In the genomic region with DNA sequence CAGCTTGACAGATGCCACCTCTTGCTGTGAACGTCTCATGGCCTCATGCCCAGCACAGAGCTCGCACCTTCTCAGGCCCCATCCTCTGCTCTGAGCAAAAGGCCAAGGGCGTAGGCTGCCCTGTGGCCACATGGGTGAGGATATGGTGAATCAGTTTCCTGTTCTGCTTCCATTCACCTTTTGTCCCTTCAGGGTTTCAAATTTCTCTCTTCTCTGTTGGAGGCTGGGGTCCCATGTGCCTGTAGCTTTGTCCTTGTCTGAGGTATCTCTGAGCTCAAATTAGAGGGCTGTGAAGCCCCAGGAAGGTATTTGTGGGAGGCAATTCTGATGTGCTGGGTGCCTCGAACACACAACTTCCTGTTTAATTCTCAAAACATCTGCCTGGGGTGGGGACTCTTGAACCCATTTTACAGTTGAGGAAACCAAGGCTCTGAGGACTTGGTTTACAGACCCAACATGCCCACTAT, we compare ENCODE assay signal across 11 cellular contexts. TPM values are rescaled to one million over a fixed set of nuclear protein-coding genes. Genes with fewer than 3 reads are reported as not detected.
DNase-seq lines count a peak whose midpoint lies in the region; ATAC-seq, FAIRE-seq and TF ChIP-seq lines count a peak whose summit lies in the region.
"Had no signal": no experiment of that assay in that cellular context is flagged by ENCODE, and none has a peak within 500 bp of the region (broad histone marks: within the 10 kb centered on the region; RNA-seq: fewer than 3 reads in every experiment).

No MANE protein-coding gene starts in this region.

- in situ Hi-C loops in K562 (cut with MboI): no loop called here

- peak overlapping the region; percentile 80 for H3K27ac Mint-ChIP-seq in activated CD4-positive, alpha-beta T cell treated with anti-CD3 and anti-CD28 coated beads for 36 hours
- H3K27ac Mint-ChIP-seq in naive thymus-derived CD8-positive, alpha-beta T cell: peak overlapping the region; percentile 70 to 95 (median 86)

- H3K27me3 ChIP-seq in K562 (ENCODE audit: control insufficient read depth in 2 of 2, insufficient read depth in 2 of 2, low read length in 2 of 2) (peaks cover 5 to 22% of the 10 kb centered on the region in 2 experiments; a peak in 3 of 5 replicates), small intestine (ENCODE audit: control insufficient read depth in 2 of 2, insufficient read depth in 2 of 2, low read length in 2 of 2) (no peaks in the 10 kb centered on the region)
- H3K27me3 ChIP-seq: pancreas had no signal

- no peak overlapping the region for H3K9ac ChIP-seq in K562 (ENCODE audit: insufficient read depth in 1 of 2, low read depth in 2 of 2, low read length in 2 of 2)

- no peak for TF ChIP-seq CTCF in K562 (IDR thresholded peaks at IDR 0.05 in 2 of 3, conservative IDR thresholded peaks at IDR 0.05 in 1 of 3; ENCODE audit: insufficient read depth in 2 of 3, low read depth in 1 of 3, low read length in 3 of 3)

- peaks cover 45% of the 10 kb centered on the region for H3K36me3 Mint-ChIP-seq in activated CD4-positive, alpha-beta T cell treated with anti-CD3 and anti-CD28 coated beads for 36 hours (ENCODE audit: low read depth)
- peaks cover 0 to 33% (median 2%) of the 10 kb centered on the region in 3 donors for H3K36me3 Mint-ChIP-seq in naive thymus-derived CD8-positive, alpha-beta T cell

- TF ChIP-seq POLR2A in K562 (conservative IDR thresholded peaks at IDR 0.05): no peak

- no peak for TF ChIP-seq EP300 in K562 (IDR thresholded peaks at IDR 0.05; ENCODE audit: low read length)

- no peaks in the 10 kb centered on the region for H3K9me3 ChIP-seq in K562 (replicated peaks; ENCODE audit: control insufficient read depth, insufficient read depth, low read depth, low read length)
- no peaks in the 10 kb centered on the region for H3K9me3 ChIP-seq in small intestine (ENCODE audit: control insufficient read depth, low read depth)
- H3K9me3 ChIP-seq: pancreas had no signal

- BruUV-seq in K562 (replicated peaks; lab: Mats Ljungman, UMichigan): no TSS peak

- FAIRE-seq in K562 (lab: Jason Lieb, UNC) (no peak), small intestine (lab: Jason Lieb, UNC) (no peak)
- FAIRE-seq: HTR-8/SVneo, pancreas had no signal

- no peaks in the 10 kb centered on the region for H4K20me1 ChIP-seq in K562 (replicated peaks; ENCODE audit: control insufficient read depth, insufficient read depth, low read length)

- no peaks in the 10 kb centered on the region for H3K9me3 Mint-ChIP-seq in activated CD4-positive, alpha-beta T cell treated with anti-CD3 and anti-CD28 coated beads for 36 hours (ENCODE audit: low read depth)
- H3K9me3 Mint-ChIP-seq in naive thymus-derived CD8-positive, alpha-beta T cell: no peaks in the 10 kb centered on the region

- H3K4me1 ChIP-seq in K562 (replicated peaks in 1 of 2; ENCODE audit: control insufficient read depth in 2 of 2, insufficient read depth in 2 of 2, low read length in 2 of 2) (peaks cover 10 to 16% of the 10 kb centered on the region in 2 experiments), small intestine (ENCODE audit: control insufficient read depth in 2 of 2, insufficient read depth in 1 of 2, low read depth in 1 of 2, low read length in 1 of 2) (no peaks in the 10 kb centered on the region)
- H3K4me1 ChIP-seq: pancreas had no signal

- H3K4me1 Mint-ChIP-seq in activated CD4-positive, alpha-beta T cell treated with anti-CD3 and anti-CD28 coated beads for 36 hours: peaks cover 57% of the 10 kb centered on the region
- H3K4me1 Mint-ChIP-seq in naive thymus-derived CD8-positive, alpha-beta T cell: peaks cover 38 to 82% (median 70%) of the 10 kb centered on the region in 4 donors

- no peaks in the 10 kb centered on the region for H3K36me3 ChIP-seq in K562 (ENCODE audit: control insufficient read depth, insufficient read depth, low read length)
- H3K36me3 ChIP-seq in small intestine (ENCODE audit: control insufficient read depth in 2 of 2, insufficient read depth in 2 of 2, low read length in 2 of 2): no peaks in the 10 kb centered on the region
- H3K36me3 ChIP-seq: pancreas had no signal

- no peak for TF ChIP-seq RAD21 in K562 (CRISPR knock-in tag; conservative IDR thresholded peaks at IDR 0.05 in 1 of 2, IDR thresholded peaks at IDR 0.05 in 1 of 2)

- no peak overlapping the region for H3K4me2 ChIP-seq in K562 (ENCODE audit: insufficient read depth, low read length)

- peak; percentile 50 for DNase-seq in activated CD4-positive, alpha-beta T cell treated with anti-CD3 and anti-CD28 coated beads for 36 hours
- no peak for DNase-seq in activated CD4-positive, alpha-beta T cell treated with anti-CD3 and anti-CD28 coated beads, Interleukin-2, amount 50 U/mL, for 4 hours
- DNase-seq in RPMI7951 (ENCODE audit: low read depth) (peak; percentile 60), K562 (ENCODE audit: extremely low read depth in 1 of 4, low spot score in 3 of 4) (no peak), small intestine (no peak), cerebellum (ENCODE audit: low spot score) (no peak)
- DNase-seq in naive thymus-derived CD8-positive, alpha-beta T cell: peak in 1 of 10 donors; percentile 19
- DNase-seq: NCI-H226, pancreas had no signal

- no peaks in the 10 kb centered on the region for H3K27me3 Mint-ChIP-seq in activated CD4-positive, alpha-beta T cell treated with anti-CD3 and anti-CD28 coated beads for 36 hours
- H3K27me3 Mint-ChIP-seq in naive thymus-derived CD8-positive, alpha-beta T cell: no peaks in the 10 kb centered on the region

- intact Hi-C loops in activated CD4-positive, alpha-beta T cell treated with anti-CD3 and anti-CD28 coated beads for 36 hours (cut with DNase I, micrococcal nuclease): loop anchor here in 1 of 2 experiments (10.0 kb wide), 1 partner anchor 642 kb away; no protein-coding TSS in a partner anchor
- intact Hi-C loops in K562 (cut with micrococcal nuclease): loop anchor here (10.0 kb wide), 2 partner anchors 148 to 642 kb away; no protein-coding TSS in a partner anchor

- CTCF ChIA-PET in activated CD4-positive, alpha-beta T cell treated with anti-CD3 and anti-CD28 coated beads for 36 hours (lab: Charles Lee): interaction anchor here (0.6 to 4.8 kb wide), 9 partner anchors 8 to 152 kb away, joined by 3 to 29 read pairs (median 5); no protein-coding TSS in a partner anchor
- CTCF ChIA-PET in K562 (lab: Yijun Ruan, JAX; ENCODE audit: low intra/inter-chr PET ratio): no interaction called here

- no peaks in the 10 kb centered on the region for H3K79me2 ChIP-seq in K562 (ENCODE audit: control insufficient read depth, insufficient read depth, low read length)

- POLR2A ChIA-PET in activated CD4-positive, alpha-beta T cell treated with anti-CD3 and anti-CD28 coated beads for 36 hours (lab: Charles Lee): no interaction called here
- POLR2A ChIA-PET in K562 (lab: Yijun Ruan, JAX): interaction anchor here (0.5 to 1.1 kb wide), 5 partner anchors 9 to 1105 kb away, joined by 3 to 4 read pairs (median 3); partner anchors contain the start of gene ACTR1B
- POLR2A ChIA-PET in naive thymus-derived CD8-positive, alpha-beta T cell (lab: Charles Lee): interaction anchor here (0.8 to 11.6 kb wide), 4 partner anchors 11 to 44 kb away, joined by 3 to 159 read pairs (median 5); partner anchors contain the start of gene ZAP70

- H3K27ac ChIP-seq in K562 (ENCODE audit: extremely low read depth, low read depth, low read length) (no peak overlapping the region), small intestine (ENCODE audit: low read depth in 1 of 2, low read length in 1 of 2) (peak overlapping the region in 1 of 2 donors; percentile 26)
- H3K27ac ChIP-seq: pancreas had no signal

- H2AFZ ChIP-seq in K562 (ENCODE audit: low read depth, low read length): no peak overlapping the region

- peak; percentile 54 for ATAC-seq in activated CD4-positive, alpha-beta T cell treated with anti-CD3 and anti-CD28 coated beads for 36 hours
- no peak for ATAC-seq in K562
- ATAC-seq in naive thymus-derived CD8-positive, alpha-beta T cell: peak; percentile 36 to 38
- no peak for ATAC-seq in GM21737 (IDR thresholded peaks at IDR 0.05; ENCODE audit: unreplicated experiment)
- ATAC-seq: pancreas had no signal

- 82% methylated on average over 4 of the region's 4 CpGs for WGBS in K562 (ENCODE audit: insufficient coverage, low coverage, missing lambda C conversion rate)
- 59 to 74% (median 60%) methylated on average over 4 of the region's 4 CpGs for WGBS in small intestine, 3 donors

- no peaks in the 10 kb centered on the region for H3K9me1 ChIP-seq in K562 (ENCODE audit: control insufficient read depth, insufficient read depth, low read length)

- no peak overlapping the region for H3K4me3 Mint-ChIP-seq in activated CD4-positive, alpha-beta T cell treated with anti-CD3 and anti-CD28 coated beads for 36 hours
- H3K4me3 Mint-ChIP-seq in naive thymus-derived CD8-positive, alpha-beta T cell: peak overlapping the region in 7 of 10 donors; percentile 9 to 44 (median 32)

- H3K4me3 ChIP-seq in K562 (no peak overlapping the region), small intestine (ENCODE audit: low read depth in 1 of 2, low read length in 2 of 2) (no peak overlapping the region)
- H3K4me3 ChIP-seq: pancreas had no signal

RNA-seq across cellular contexts. Expression of gene ZAP70, which starts 29.0 kb away (rescaled TPM):
- 100 to 1,000 TPM; 153 to 156 TPM for total RNA-seq in activated CD4-positive, alpha-beta T cell treated with anti-CD3 and anti-CD28 coated beads for 36 hours
- total RNA-seq in RPMI7951 (2014; rRNA removed; shearing (Covaris generic)): 2.0 and 2.1 TPM in 2 replicates
- total RNA-seq in K562 (2011; cell fraction: chromatin; rRNA removed; ENCODE audit: low replicate concordance): 0.58 and 3.1 TPM in 2 replicates
- 1.8 and 2.0 TPM in 2 replicates for total RNA-seq in K562 (2011; cell fraction: nucleolus; rRNA removed)
- 0.81 and 1.7 TPM in 2 replicates for total RNA-seq in K562 (2011; cell fraction: nucleoplasm; rRNA removed)
- total RNA-seq in K562 (2014; rRNA removed): 0.41 and 0.49 TPM in 2 replicates
- total RNA-seq in K562 (2014; rRNA removed; fragmentation: Illumina TruSeq; extraction: Trizol): 0.07 TPM in 1 of 2 replicates, not detected in the other
- 0.18 and 0.19 TPM in 2 replicates for total RNA-seq in K562 (2015; rRNA removed; fragmentation: Illumina TruSeq; extraction: Trizol)
- 0.80 and 0.98 TPM in 2 replicates for total RNA-seq in K562 (2021)
- 0.35 and 0.39 TPM in 2 replicates for polyA plus RNA-seq in K562 (2011; rRNA removed)
- polyA plus RNA-seq in K562 (2011; cell fraction: cytosol; rRNA removed): 0.18 and 0.63 TPM in 2 replicates
- 2.9 and 5.1 TPM in 2 replicates for polyA plus RNA-seq in K562 (2011; cell fraction: nucleus; rRNA removed)
- 0.76 and 3.9 TPM in 2 replicates for polyA plus RNA-seq in K562 (2012)
- 0.21 and 0.22 TPM in 2 replicates for polyA plus RNA-seq in K562 (2014; fragmentation: Illumina TruSeq; extraction: Trizol)
- polyA plus RNA-seq in K562 (2014; fragmentation: Nextera tagmentation; extraction: Ambion mirVana): under 1 TPM in 1 of 2 experiments, not detected in 1; 0.06 TPM
- 0.20 and 0.76 TPM in 2 replicates for polyA plus RNA-seq in K562 (2014; rRNA removed)
- polyA minus RNA-seq in K562 (2011; rRNA and poly(A)+ RNA removed): 0.15 and 0.46 TPM in 2 replicates
- polyA minus RNA-seq in K562 (2011; cell fraction: cytosol; rRNA and poly(A)+ RNA removed): not detected in 2 replicates
- 0.81 TPM in 1 of 2 replicates, not detected in the other for polyA minus RNA-seq in K562 (2011; cell fraction: nucleus; rRNA and poly(A)+ RNA removed)
- total RNA-seq in naive thymus-derived CD8-positive, alpha-beta T cell: 100 to 1,000 TPM; 490 to 503 TPM
- polyA plus RNA-seq in naive thymus-derived CD8-positive, alpha-beta T cell: 100 to 1,000 TPM; 131 to 168 (median 149) TPM
- 10 to 100 TPM in 1 of 3 donors, 1 to 10 TPM in 2; 2.5 to 15.9 (median 3.9) TPM for polyA plus RNA-seq in small intestine
- 0.45 TPM for total RNA-seq in cerebellum

Comparison
In these comparisons a context has a peak if more than half of its experiments do, and no peak if none do; other contexts are left out.
1. DNase-seq: peak in activated CD4-positive, alpha-beta T cell treated with anti-CD3 and anti-CD28 coated beads for 36 hours (single experiment) and RPMI7951 (single experiment); none in activated CD4-positive, alpha-beta T cell treated with anti-CD3 and anti-CD28 coated beads, Interleukin-2, amount 50 U/mL, for 4 hours (0 of 2), K562 (0 of 4), small intestine (single experiment) and cerebellum (single experiment).
2. ATAC-seq: peak in activated CD4-positive, alpha-beta T cell treated with anti-CD3 and anti-CD28 coated beads for 36 hours (single experiment) and naive thymus-derived CD8-positive, alpha-beta T cell (2 of 2); none in K562 (single experiment) and GM21737 (single experiment).
3. RNA of gene ZAP70, which starts 29.0 kb away (total RNA-seq): 490 to 503 TPM in naive thymus-derived CD8-positive, alpha-beta T cell and 153 to 156 TPM in activated CD4-positive, alpha-beta T cell treated with anti-CD3 and anti-CD28 coated beads for 36 hours; 2.0 to 2.1 TPM in RPMI7951, 0.45 TPM in cerebellum (single experiment) and 0.07 to 3.1 TPM in K562; every median in the first group is over 10 times any median in the second.